ENCODE assay signal across 8 cellular contexts in genomic region chr12:55727643-55728184, GRCh38. TPM values are rescaled to one million over a fixed set of nuclear protein-coding genes. Genes with fewer than 3 reads are reported as not detected.
DNase-seq lines count a peak whose midpoint lies in the region; ATAC-seq and TF ChIP-seq lines count a peak whose summit lies in the region.

No MANE protein-coding gene starts in this region.

- DNase-seq in HAP-1 (ENCODE audit: low spot score in 2 of 2) = no peak
- DNase-seq in activated CD8-positive, alpha-beta T cell treated with anti-CD3 and anti-CD28 coated beads for 36 hours = no peak
- DNase-seq in cardiac septum (ENCODE audit: low spot score) = peak; percentile 87
- no peak for DNase-seq in progenitor cell of endocrine pancreas (ENCODE audit: low spot score, unreplicated experiment)
- no peak for DNase-seq in stimulated activated CD8-positive, alpha-beta memory T cell treated with anti-CD3 and anti-CD28 coated beads, Interleukin-4, amount 100 ng/mL, for 48 hours
- DNase-seq in activated naive CD4-positive, alpha-beta T cell treated with Interleukin-2 at 50 U/mL for 16 hours = no peak

- peak overlapping the region; percentile 99 for H3K27ac ChIP-seq in 22Rv1

- H3K27me3 Mint-ChIP-seq in activated CD8-positive, alpha-beta T cell treated with anti-CD3 and anti-CD28 coated beads for 36 hours = no peaks in the 10 kb centered on the region
- peaks cover 8% of the 10 kb centered on the region for H3K27me3 Mint-ChIP-seq in progenitor cell of endocrine pancreas

- peak overlapping the region; percentile 85 for H3K4me3 Mint-ChIP-seq in activated CD8-positive, alpha-beta T cell treated with anti-CD3 and anti-CD28 coated beads for 36 hours
- peak overlapping the region; percentile 84 for H3K4me3 Mint-ChIP-seq in progenitor cell of endocrine pancreas (ENCODE audit: low read depth)

- TF ChIP-seq CTCF in 22Rv1 (IDR thresholded peaks at IDR 0.05) (no peak), progenitor cell of endocrine pancreas (IDR thresholded peaks at IDR 0.05; ENCODE audit: unreplicated experiment) (no peak)
- no peak for TF ChIP-seq CTCF in activated CD8-positive, alpha-beta T cell treated with anti-CD3 and anti-CD28 coated beads for 36 hours (IDR thresholded peaks at IDR 0.05)

- POLR2A ChIA-PET in activated CD8-positive, alpha-beta T cell treated with anti-CD3 and anti-CD28 coated beads for 36 hours (lab: Charles Lee) = interaction anchor here (1.2 to 5.0 kb wide), 2 partner anchors 9 to 16 kb away, joined by 4 to 44 read pairs; partner anchors contain the start of genes BLOC1S1 and RDH5

- H3K4me3 ChIP-seq in HAP-1 = peak overlapping the region; percentile 58

- peaks cover 7% of the 10 kb centered on the region for H3K36me3 Mint-ChIP-seq in activated CD8-positive, alpha-beta T cell treated with anti-CD3 and anti-CD28 coated beads for 36 hours (ENCODE audit: low read depth)
- H3K36me3 Mint-ChIP-seq in progenitor cell of endocrine pancreas (ENCODE audit: insufficient read depth) = peaks cover 6% of the 10 kb centered on the region

- in situ Hi-C loops in HAP-1 (cut with MboI; ENCODE audit: low sequenced_read_pairs) = no loop called here

- H3K36me3 ChIP-seq in HAP-1 (replicated peaks) = peaks cover 39% of the 10 kb centered on the region

- ATAC-seq in activated CD8-positive, alpha-beta T cell treated with anti-CD3 and anti-CD28 coated beads for 36 hours = no peak
- ATAC-seq in HG03520 (IDR thresholded peaks at IDR 0.05; ENCODE audit: unreplicated experiment) = no peak

- peaks cover 33% of the 10 kb centered on the region for H3K4me1 Mint-ChIP-seq in activated CD8-positive, alpha-beta T cell treated with anti-CD3 and anti-CD28 coated beads for 36 hours (ENCODE audit: low read depth)
- peaks cover 24% of the 10 kb centered on the region for H3K4me1 Mint-ChIP-seq in progenitor cell of endocrine pancreas (ENCODE audit: low read depth)

- peaks cover 11% of the 10 kb centered on the region for H3K4me1 ChIP-seq in HAP-1

- no peaks in the 10 kb centered on the region for H3K27me3 ChIP-seq in HAP-1 (ENCODE audit: low read depth)

- H3K27ac Mint-ChIP-seq in activated CD8-positive, alpha-beta T cell treated with anti-CD3 and anti-CD28 coated beads for 36 hours = peak overlapping the region; percentile 82
- peak overlapping the region; percentile 84 for H3K27ac Mint-ChIP-seq in progenitor cell of endocrine pancreas

- no peaks in the 10 kb centered on the region for H3K9me3 Mint-ChIP-seq in activated CD8-positive, alpha-beta T cell treated with anti-CD3 and anti-CD28 coated beads for 36 hours
- H3K9me3 Mint-ChIP-seq in progenitor cell of endocrine pancreas (ENCODE audit: low read depth) = no peaks in the 10 kb centered on the region

- no peaks in the 10 kb centered on the region for H3K9me3 ChIP-seq in HAP-1

- intact Hi-C loops in activated CD8-positive, alpha-beta T cell treated with anti-CD3 and anti-CD28 coated beads for 36 hours (cut with micrococcal nuclease) = no loop called here
- intact Hi-C loops in cardiac septum (cut with DNase I) = no loop called here

- CTCF ChIA-PET in activated CD8-positive, alpha-beta T cell treated with anti-CD3 and anti-CD28 coated beads for 36 hours (lab: Charles Lee) = no interaction called here

RNA-seq across cellular contexts. Expression of gene CD63, which starts 1.1 kb away (rescaled TPM):
- 100 to 1,000 TPM in 1 of 2 experiments, 10 to 100 TPM in 1; 99.6 to 101 TPM for total RNA-seq in activated CD8-positive, alpha-beta T cell treated with anti-CD3 and anti-CD28 coated beads for 36 hours
- total RNA-seq in cardiac septum (914 TPM), progenitor cell of endocrine pancreas (407 and 432 TPM in 2 replicates)

RNA-seq across cellular contexts. Expression of gene RDH5, which starts 7.5 kb away (rescaled TPM):
- 1 to 10 TPM; 5.3 to 6.8 TPM for total RNA-seq in activated CD8-positive, alpha-beta T cell treated with anti-CD3 and anti-CD28 coated beads for 36 hours
- 26.3 TPM for total RNA-seq in cardiac septum
- 7.9 and 9.7 TPM in 2 replicates for total RNA-seq in progenitor cell of endocrine pancreas

RNA-seq across cellular contexts. Expression of gene BLOC1S1, which starts 11.9 kb away (rescaled TPM):
- 10 to 100 TPM; 79.0 to 84.6 TPM for total RNA-seq in activated CD8-positive, alpha-beta T cell treated with anti-CD3 and anti-CD28 coated beads for 36 hours
- 97.7 TPM for total RNA-seq in cardiac septum
- 65.8 and 68.5 TPM in 2 replicates for total RNA-seq in progenitor cell of endocrine pancreas

RNA-seq across cellular contexts. Expression of gene GDF11, which starts 15.2 kb away (rescaled TPM):
- 1 to 10 TPM; 7.4 to 9.3 TPM for total RNA-seq in activated CD8-positive, alpha-beta T cell treated with anti-CD3 and anti-CD28 coated beads for 36 hours
- total RNA-seq in cardiac septum (18.0 TPM), progenitor cell of endocrine pancreas (42.8 and 50.3 TPM in 2 replicates)

RNA-seq across cellular contexts. Expression of gene ITGA7, which starts 20.0 kb away (rescaled TPM):
- total RNA-seq in activated CD8-positive, alpha-beta T cell treated with anti-CD3 and anti-CD28 coated beads for 36 hours = 1 to 10 TPM; 4.3 to 4.8 TPM
- total RNA-seq in cardiac septum (806 TPM), progenitor cell of endocrine pancreas (23.6 and 25.1 TPM in 2 replicates)
